ENCODE assay signal across 15 cellular contexts in the genomic region with DNA sequence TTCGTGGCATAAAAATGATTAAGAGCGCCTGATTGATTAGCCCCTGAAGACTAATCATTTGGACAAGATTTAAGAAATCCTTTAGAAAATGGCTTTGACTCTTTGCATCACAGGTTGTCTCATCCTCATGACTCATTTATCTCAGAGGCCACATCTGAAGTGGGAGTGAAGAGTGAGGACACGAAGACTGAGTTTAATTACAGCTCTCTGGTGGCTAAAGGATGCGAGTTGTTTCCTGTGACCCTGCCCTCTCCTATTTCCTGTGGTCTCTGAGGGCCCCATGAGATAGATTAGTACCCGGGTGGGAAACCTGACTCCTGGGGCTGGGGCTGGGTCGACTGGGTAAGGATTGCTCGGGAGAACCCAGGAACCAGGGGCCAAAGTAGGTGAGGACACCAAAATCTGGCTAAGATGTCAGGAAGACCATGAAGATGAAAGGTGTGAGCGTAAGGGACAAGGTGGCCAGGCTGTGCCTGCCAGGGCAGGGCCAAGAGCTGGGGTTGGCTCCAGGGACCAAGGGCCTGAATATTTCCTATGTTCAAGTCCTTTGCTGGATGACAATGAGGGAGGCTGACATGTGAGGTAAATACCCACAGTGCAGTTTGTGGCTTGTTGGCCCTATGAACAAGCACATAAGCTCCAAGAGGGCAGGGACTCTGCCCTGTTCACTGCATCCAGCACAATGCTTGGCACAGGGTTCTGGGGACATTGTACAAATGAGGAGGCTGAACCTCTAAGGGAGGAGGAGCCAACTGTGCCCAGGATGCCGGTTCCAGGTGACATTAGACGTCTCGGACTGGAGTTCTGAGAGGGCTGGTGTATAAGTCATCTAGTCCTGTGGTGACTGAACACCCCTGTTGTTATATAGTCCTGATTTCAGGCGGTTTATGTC.
A peak's percentile ranks its signal among the peaks of the same experiment; 100 is the strongest.
DNase-seq lines count a peak whose midpoint lies in the region; ATAC-seq and TF ChIP-seq lines count a peak whose summit lies in the region.
"Had no signal": no experiment of that assay in that cellular context is flagged by ENCODE, and none has a peak within 500 bp of the region (broad histone marks: within the 10 kb centered on the region; RNA-seq: fewer than 3 reads in every experiment).

No MANE protein-coding gene starts in this region.

- no peak overlapping the region for H3K4me3 Mint-ChIP-seq in activated naive CD4-positive, alpha-beta T cell treated with anti-CD3 and anti-CD28 coated beads, Interleukin-2, amount 10 ng/mL, durations not matched to agents 7 days and 5 days
- H3K4me3 Mint-ChIP-seq in stimulated activated naive CD8-positive, alpha-beta T cell treated with anti-CD3 and anti-CD28 coated beads, Interleukin-15, amount 100 ng/mL, for 72 hours, result no peak overlapping the region
- H3K4me3 Mint-ChIP-seq: CD8-positive, alpha-beta T cell; H9; T-helper 17 cell had no signal

- H3K27ac Mint-ChIP-seq in activated naive CD4-positive, alpha-beta T cell treated with anti-CD3 and anti-CD28 coated beads, Interleukin-2, amount 10 ng/mL, durations not matched to agents 7 days and 5 days, result peak overlapping the region; percentile 29
- H3K27ac Mint-ChIP-seq in stimulated activated naive CD8-positive, alpha-beta T cell treated with anti-CD3 and anti-CD28 coated beads, Interleukin-15, amount 100 ng/mL, for 72 hours, result peak overlapping the region in 1 of 2 donors; percentile 3
- H3K27ac Mint-ChIP-seq: CD8-positive, alpha-beta T cell; T-helper 17 cell had no signal

- peaks cover 35% of the 10 kb centered on the region for H3K27me3 Mint-ChIP-seq in activated naive CD4-positive, alpha-beta T cell treated with anti-CD3 and anti-CD28 coated beads, Interleukin-2, amount 10 ng/mL, durations not matched to agents 7 days and 5 days
- H3K27me3 Mint-ChIP-seq in stimulated activated naive CD8-positive, alpha-beta T cell treated with anti-CD3 and anti-CD28 coated beads, Interleukin-15, amount 100 ng/mL, for 72 hours, result peaks cover 36% of the 10 kb centered on the region

- CTCF ChIA-PET in activated naive CD4-positive, alpha-beta T cell treated with anti-CD3 and anti-CD28 coated beads, Interleukin-2, amount 10 ng/mL, durations not matched to agents 7 days and 5 days (lab: Charles Lee), result interaction anchor here (1.2 kb wide), 1 partner anchor 22 kb away, joined by 4 read pairs; no protein-coding TSS in a partner anchor
- CTCF ChIA-PET in RWPE1 (lab: Yijun Ruan, JAX), result interaction anchor here (0.7 kb wide), 1 partner anchor 20 kb away, joined by 5 read pairs; no protein-coding TSS in a partner anchor

- POLR2A ChIA-PET in RWPE1 (lab: Yijun Ruan, JAX; ENCODE audit: low non-redundant PET), result no interaction called here

- no peaks in the 10 kb centered on the region for H3K36me3 Mint-ChIP-seq in activated naive CD4-positive, alpha-beta T cell treated with anti-CD3 and anti-CD28 coated beads, Interleukin-2, amount 10 ng/mL, durations not matched to agents 7 days and 5 days
- H3K36me3 Mint-ChIP-seq: CD8-positive, alpha-beta T cell had no signal

- no peak overlapping the region for H3K27ac ChIP-seq in RWPE1

- TF ChIP-seq CTCF in RWPE1 (conservative IDR thresholded peaks at IDR 0.05; ENCODE audit: low read depth), result no peak
- TF ChIP-seq CTCF in fibroblast of mammary gland (conservative IDR thresholded peaks at IDR 0.05; ENCODE audit: control insufficient read depth, insufficient read depth, low read depth, low read length), result no peak

- DNase-seq in activated naive CD4-positive, alpha-beta T cell treated with anti-CD3 and anti-CD28 coated beads, Interleukin-2, amount 10 ng/mL, durations not matched to agents 7 days and 5 days, result no peak
- DNase-seq in activated naive CD4-positive, alpha-beta T cell treated with Interleukin-2 at 50 U/mL for 16 hours, result no peak
- peak; percentile 12 for DNase-seq in RWPE1 (ENCODE audit: low spot score)
- DNase-seq in fibroblast of mammary gland (ENCODE audit: low read depth), result peak; percentile 36
- no peak for DNase-seq in stimulated activated naive CD8-positive, alpha-beta T cell treated with anti-CD3 and anti-CD28 coated beads, Interleukin-15, amount 100 ng/mL, for 72 hours
- DNase-seq in stimulated activated CD4-positive, alpha-beta T cell treated with anti-CD3 and anti-CD28 coated beads, Interleukin-2, amount 100 ng/mL, for 24 hours, result no peak
- DNase-seq in activated CD4-positive, CD25-positive, alpha-beta regulatory T cell (lab: John Stamatoyannopoulos, UW), result no peak
- DNase-seq in activated CD4-positive, alpha-beta T cell treated with anti-CD3 and anti-CD28 coated beads, Interleukin-2, amount 50 U/mL, for 1 hour, result no peak
- DNase-seq: CD8-positive, alpha-beta T cell; effector memory CD4-positive, alpha-beta T cell; H9; mesendoderm; NCI-H510A treated with DMSO at 0.1 percent for 48 hours; SHP77 treated with DMSO at 0.1 percent for 48 hours; T-helper 17 cell had no signal

- H3K9me3 Mint-ChIP-seq in activated naive CD4-positive, alpha-beta T cell treated with anti-CD3 and anti-CD28 coated beads, Interleukin-2, amount 10 ng/mL, durations not matched to agents 7 days and 5 days, result no peaks in the 10 kb centered on the region
- H3K9me3 Mint-ChIP-seq in stimulated activated naive CD8-positive, alpha-beta T cell treated with anti-CD3 and anti-CD28 coated beads, Interleukin-15, amount 100 ng/mL, for 72 hours, result no peaks in the 10 kb centered on the region
- H3K9me3 Mint-ChIP-seq: CD8-positive, alpha-beta T cell; H9 had no signal

- H3K4me1 Mint-ChIP-seq in activated naive CD4-positive, alpha-beta T cell treated with anti-CD3 and anti-CD28 coated beads, Interleukin-2, amount 10 ng/mL, durations not matched to agents 7 days and 5 days, result peaks cover 5% of the 10 kb centered on the region
- peaks cover 19% of the 10 kb centered on the region for H3K4me1 Mint-ChIP-seq in stimulated activated naive CD8-positive, alpha-beta T cell treated with anti-CD3 and anti-CD28 coated beads, Interleukin-15, amount 100 ng/mL, for 72 hours

- H3K4me3 ChIP-seq in fibroblast of mammary gland (ENCODE audit: control insufficient read depth, low read depth, low read length), result no peak overlapping the region

- peak; percentile 72 for ATAC-seq in stimulated activated naive CD8-positive, alpha-beta T cell treated with anti-CD3 and anti-CD28 coated beads, Interleukin-15, amount 100 ng/mL, for 72 hours
- ATAC-seq: CD8-positive, alpha-beta T cell; T-helper 17 cell had no signal

Comparison
In these comparisons a context has a peak if more than half of its experiments do, and no peak if none do; other contexts are left out.
1. DNase-seq: peak in RWPE1 (single experiment) and fibroblast of mammary gland (single experiment); none in activated naive CD4-positive, alpha-beta T cell treated with anti-CD3 and anti-CD28 coated beads, Interleukin-2, amount 10 ng/mL, durations not matched to agents 7 days and 5 days (single experiment), activated naive CD4-positive, alpha-beta T cell treated with Interleukin-2 at 50 U/mL for 16 hours (single experiment), stimulated activated naive CD8-positive, alpha-beta T cell treated with anti-CD3 and anti-CD28 coated beads, Interleukin-15, amount 100 ng/mL, for 72 hours (0 of 2), stimulated activated CD4-positive, alpha-beta T cell treated with anti-CD3 and anti-CD28 coated beads, Interleukin-2, amount 100 ng/mL, for 24 hours (0 of 2), activated CD4-positive, CD25-positive, alpha-beta regulatory T cell (0 of 4) and activated CD4-positive, alpha-beta T cell treated with anti-CD3 and anti-CD28 coated beads, Interleukin-2, amount 50 U/mL, for 1 hour (single experiment).